8 cellular contexts compared by ENCODE assay signal in genomic region chr6:36340671-36341454, GRCh38.
DNase-seq lines count a peak whose midpoint lies in the region; ATAC-seq and TF ChIP-seq lines count a peak whose summit lies in the region.

No MANE protein-coding gene starts in this region.

- peak; percentile 50 for DNase-seq in DMS53 treated with DMSO at 0.1 percent for 48 hours (lab: John Stamatoyannopoulos, UW; ENCODE audit: unreplicated experiment)
- peak; percentile 49 for DNase-seq in HuH-7.5 (ENCODE audit: low spot score)
- peak; percentile 56 for DNase-seq in T-helper 2 cell treated with Interferon-gamma antibody and Interleukin-4, amounts not matched to agents 5 μg/mL and 100 μg/mL, for 36 hours (ENCODE audit: low spot score)
- peak in 46 of 58 donors; percentile 15 to 73 (median 41) for DNase-seq in anterior cingulate cortex (lab: John Stamatoyannopoulos, UW)
- DNase-seq in hepatic stellate cell (ENCODE audit: low spot score): peak; percentile 77
- DNase-seq in retinal pigment epithelial cell (ENCODE audit: low read depth): no peak

- peak overlapping the region; percentile 30 for H3K4me3 ChIP-seq in retinal pigment epithelial cell (ENCODE audit: low read length)

- TF ChIP-seq CTCF in retinal pigment epithelial cell (conservative IDR thresholded peaks at IDR 0.05; ENCODE audit: low read depth, low read length): peak; percentile 99

- no peak overlapping the region for H3K27ac Mint-ChIP-seq in T-helper 2 cell treated with Interferon-gamma antibody and Interleukin-4, amounts not matched to agents 5 μg/mL and 100 μg/mL, for 36 hours

- no peaks in the 10 kb centered on the region for H3K36me3 Mint-ChIP-seq in T-helper 2 cell treated with Interferon-gamma antibody and Interleukin-4, amounts not matched to agents 5 μg/mL and 100 μg/mL, for 36 hours (ENCODE audit: low read depth)

- peak overlapping the region; percentile 72 for H3K4me3 Mint-ChIP-seq in T-helper 2 cell treated with Interferon-gamma antibody and Interleukin-4, amounts not matched to agents 5 μg/mL and 100 μg/mL, for 36 hours

- no peaks in the 10 kb centered on the region for H3K9me3 Mint-ChIP-seq in T-helper 2 cell treated with Interferon-gamma antibody and Interleukin-4, amounts not matched to agents 5 μg/mL and 100 μg/mL, for 36 hours

- ATAC-seq in GM21423 (IDR thresholded peaks at IDR 0.05; ENCODE audit: unreplicated experiment): no peak
- no peak for ATAC-seq in HG03025 (IDR thresholded peaks at IDR 0.05; ENCODE audit: low FRiP score, unreplicated experiment)

- H3K27me3 Mint-ChIP-seq in T-helper 2 cell treated with Interferon-gamma antibody and Interleukin-4, amounts not matched to agents 5 μg/mL and 100 μg/mL, for 36 hours (ENCODE audit: low read depth): peaks cover 47% of the 10 kb centered on the region

- H3K4me1 Mint-ChIP-seq in T-helper 2 cell treated with Interferon-gamma antibody and Interleukin-4, amounts not matched to agents 5 μg/mL and 100 μg/mL, for 36 hours (ENCODE audit: low read depth): peaks cover 10% of the 10 kb centered on the region
